ENCODE assay signal across 3 cellular contexts in genomic region chr10:6713120-6713519, GRCh38.
TF ChIP-seq lines count a peak whose summit lies in the region.

No MANE protein-coding gene starts in this region.

TF ChIP-seq in GM23338, 12 proteins besides CTCF, POLR2A, EP300 and RAD21:
- TF ChIP-seq REST (IDR thresholded peaks at IDR 0.05; ENCODE audit: unreplicated experiment) = peak; percentile 68
- no peak for TF ChIP-seq POLR2AphosphoS5 (IDR thresholded peaks at IDR 0.05; ENCODE audit: low read depth)
- no peak for TF ChIP-seq EZH2phosphoT487 (IDR thresholded peaks at IDR 0.05; ENCODE audit: unreplicated experiment)

TF ChIP-seq in Ishikawa, 13 proteins besides CTCF, POLR2A, EP300 and RAD21 (continued from another document):
- TF ChIP-seq REST (IDR thresholded peaks at IDR 0.05; ENCODE audit: low read depth) = peak; percentile 70; the same call in 1 of the 2 replicates

TF ChIP-seq in HepG2, 621 proteins besides CTCF, POLR2A, EP300 and RAD21 (continued from another document):
- no peak for TF ChIP-seq REST (IDR thresholded peaks at IDR 0.05; ENCODE audit: borderline replicate concordance in 1 of 2, low read depth in 1 of 2, low read length in 2 of 2)
